In the genomic region with DNA sequence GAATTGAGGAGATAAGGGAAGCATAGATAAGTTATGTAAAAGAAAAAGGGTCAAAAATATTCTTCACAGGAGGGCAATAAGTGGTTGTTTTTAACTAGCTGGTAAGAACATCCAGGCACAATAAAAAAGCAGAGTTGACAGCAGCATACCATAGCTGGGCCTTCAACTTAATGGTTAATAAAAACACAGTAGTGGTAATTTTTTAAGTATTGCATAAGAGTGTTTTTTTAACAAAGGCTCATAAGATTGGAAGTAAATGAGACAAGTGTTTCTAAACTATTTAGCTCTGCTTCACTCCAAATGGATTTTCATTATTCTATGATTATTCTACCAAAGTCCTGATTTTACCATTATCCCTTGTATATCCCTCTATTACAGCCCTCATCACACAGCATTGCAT, we compare ENCODE assay signal across 8 cellular contexts.
"Had no signal": no experiment of that assay in that cellular context is flagged by ENCODE, and none has a peak within 500 bp of the region (broad histone marks: within the 10 kb centered on the region; RNA-seq: fewer than 3 reads in every experiment).

No MANE protein-coding gene starts in this region.

- H3K4me1 Mint-ChIP-seq: IgD-negative memory B cell had no signal

- H3K27me3 Mint-ChIP-seq: IgD-negative memory B cell had no signal

- H3K27ac Mint-ChIP-seq: HFFc6, IgD-negative memory B cell had no signal

- H3K36me3 Mint-ChIP-seq: IgD-negative memory B cell had no signal

- ATAC-seq: HCT116, HepG2 had no signal

- H3K27ac ChIP-seq: HL-60 had no signal

- H3K4me3 ChIP-seq: HAP-1 had no signal

- H3K9me3 ChIP-seq: HAP-1 had no signal

- DNase-seq: GOT3, H7, HFFc6 had no signal

- H3K4me1 ChIP-seq: HAP-1 had no signal

- H3K36me3 ChIP-seq: HAP-1 had no signal

- H3K4me3 Mint-ChIP-seq: HFFc6, IgD-negative memory B cell had no signal
